In genomic region chr7:100132697-100133137, GRCh38 we compare ENCODE assay signal across 1 cellular context.
TF ChIP-seq lines count a peak whose summit lies in the region.

No MANE protein-coding gene starts in this region.

TF ChIP-seq in K562, 482 proteins besides CTCF, POLR2A, EP300 and RAD21 (continued from another document):
- TF ChIP-seq E2F8 (IDR thresholded peaks at IDR 0.05; ENCODE audit: low read depth, partially characterized antibody): peak; percentile 70
- TF ChIP-seq ZC3H8 (IDR thresholded peaks at IDR 0.05): no peak; the same call in 1 of the 2 replicates
